ENCODE assay signal across 8 cellular contexts in the genomic region with DNA sequence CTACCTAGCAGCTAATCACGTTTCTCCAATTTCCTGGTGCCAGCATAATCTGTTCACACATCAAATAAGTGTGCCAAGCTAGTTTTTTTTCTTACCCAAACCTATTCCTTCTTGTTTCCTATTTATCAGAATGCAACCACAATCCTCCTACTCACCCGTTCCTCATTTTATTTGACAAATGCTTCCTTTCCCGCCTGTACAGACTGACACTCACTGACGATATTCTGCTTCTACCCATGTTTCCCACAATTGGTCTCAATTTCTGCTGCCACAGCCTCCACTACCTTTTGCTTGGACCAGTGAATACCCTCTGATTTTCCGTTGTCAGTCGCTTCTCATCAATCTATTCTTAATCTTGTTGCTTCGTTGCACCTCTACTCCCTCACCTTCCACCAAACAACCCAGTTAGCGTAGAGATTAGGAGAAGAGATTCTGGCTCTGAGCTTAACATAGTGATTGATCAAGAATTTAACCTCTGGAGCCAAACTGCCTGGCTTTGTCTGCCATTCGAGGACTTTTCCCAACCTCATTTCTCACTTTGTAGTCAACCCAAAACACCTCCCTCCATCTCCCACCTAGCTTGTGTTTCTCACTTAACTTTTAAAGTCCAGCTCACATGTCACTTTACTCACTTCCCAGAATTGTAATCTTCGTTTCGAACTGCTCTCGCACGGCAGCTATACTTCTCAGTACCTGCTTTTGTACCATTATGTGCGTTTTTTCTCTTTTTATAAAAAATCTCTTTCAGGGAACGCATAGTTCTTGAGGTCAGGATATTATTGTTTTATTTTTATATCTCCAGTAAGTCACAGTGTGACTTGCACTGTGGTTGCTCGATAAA. TPM values are rescaled to one million over a fixed set of nuclear protein-coding genes. Genes with fewer than 3 reads are reported as not detected.
DNase-seq lines count a peak whose midpoint lies in the region; ATAC-seq, FAIRE-seq and TF ChIP-seq lines count a peak whose summit lies in the region.

No MANE protein-coding gene starts in this region.

- no peaks in the 10 kb centered on the region for H3K9me1 ChIP-seq in endothelial cell of umbilical vein (replicated peaks; ENCODE audit: control insufficient read depth, extremely low read depth, insufficient read depth, low read length)

- no peak for TF ChIP-seq POLR2A in endothelial cell of umbilical vein (IDR thresholded peaks at IDR 0.05; ENCODE audit: low read depth, low read length)

- no peaks in the 10 kb centered on the region for H3K79me2 ChIP-seq in endothelial cell of umbilical vein (ENCODE audit: control insufficient read depth, insufficient read depth, low read length)

- POLR2A ChIA-PET in endothelial cell of umbilical vein (lab: Charles Lee), result no interaction called here

- H2AFZ ChIP-seq in endothelial cell of umbilical vein (ENCODE audit: low read depth, low read length) (peak overlapping the region; percentile 56), neuron (ENCODE audit: low read depth, low read length) (peak overlapping the region; percentile 95)

- peak overlapping the region; percentile 86; the same call in 1 of the 2 replicates for H3K9ac ChIP-seq in ES-I3 (ENCODE audit: low read depth, low read length)
- peak overlapping the region; percentile 64 for H3K9ac ChIP-seq in SK-N-MC (ENCODE audit: insufficient read length)
- no peak overlapping the region for H3K9ac ChIP-seq in endothelial cell of umbilical vein (replicated peaks; ENCODE audit: extremely low read depth, insufficient read depth, low read length)

- FAIRE-seq in endothelial cell of umbilical vein (lab: Jason Lieb, UNC), result peak; percentile 59

- H3K4me3 ChIP-seq in SK-N-MC (peak overlapping the region; percentile 95), endothelial cell of umbilical vein (replicated peaks in 1 of 3; ENCODE audit: insufficient read depth in 1 of 3, low read depth in 1 of 3, low read length in 3 of 3) (peak overlapping the region; percentile 11 to 94 (median 66)), neuron (ENCODE audit: low read length) (peak overlapping the region; percentile 65)

- H3K27ac ChIP-seq in SK-N-MC, result no peak overlapping the region
- no peak overlapping the region for H3K27ac ChIP-seq in endothelial cell of umbilical vein (ENCODE audit: insufficient read depth, low read depth, low read length)

- no peaks in the 10 kb centered on the region for H4K20me1 ChIP-seq in endothelial cell of umbilical vein (replicated peaks; ENCODE audit: control insufficient read depth, extremely low read depth, insufficient read depth, low read length)

- H3K36me3 ChIP-seq in ES-I3 (ENCODE audit: insufficient read depth, low read length), result no peaks in the 10 kb centered on the region
- H3K36me3 ChIP-seq in SK-N-MC (ENCODE audit: insufficient read depth, low read length), result no peaks in the 10 kb centered on the region
- H3K36me3 ChIP-seq in endothelial cell of umbilical vein (ENCODE audit: control insufficient read depth in 2 of 2, extremely low read depth in 1 of 2, insufficient read depth in 2 of 2, low read length in 2 of 2), result no peaks in the 10 kb centered on the region
- no peaks in the 10 kb centered on the region for H3K36me3 ChIP-seq in neuron (ENCODE audit: insufficient read depth, low read length)

- no TSS peak for BruUV-seq in endothelial cell of umbilical vein (replicated peaks; lab: Mats Ljungman, UMichigan)

- H3K27me3 ChIP-seq in endothelial cell of umbilical vein (ENCODE audit: control insufficient read depth in 2 of 2, insufficient read depth in 2 of 2, low read length in 2 of 2) (peaks cover 19 to 27% of the 10 kb centered on the region in 2 experiments), neuron (ENCODE audit: insufficient read depth, low read length) (no peaks in the 10 kb centered on the region)

- CTCF ChIA-PET in endothelial cell of umbilical vein (lab: Charles Lee), result interaction anchor here (0.6 to 2.8 kb wide), 7 partner anchors 12 to 601 kb away, joined by 3 to 15 read pairs (median 3); no protein-coding TSS in a partner anchor

- ATAC-seq in GM19351 (IDR thresholded peaks at IDR 0.05; ENCODE audit: unreplicated experiment) (peak; percentile 28), HG03354 (IDR thresholded peaks at IDR 0.05; ENCODE audit: poor library complexity, severe bottlenecking, unreplicated experiment) (peak; percentile 29)

- H3K4me1 ChIP-seq in ES-I3 (ENCODE audit: insufficient read depth, low read length), result no peaks in the 10 kb centered on the region
- H3K4me1 ChIP-seq in endothelial cell of umbilical vein (ENCODE audit: control insufficient read depth, extremely low read depth, insufficient read depth, low read length), result peaks cover 7% of the 10 kb centered on the region
- H3K4me1 ChIP-seq in neuron (ENCODE audit: insufficient read depth, low read length), result peaks cover 16% of the 10 kb centered on the region

- H3K9me3 ChIP-seq in ES-I3 (ENCODE audit: control insufficient read depth, insufficient read depth, low read length) (no peaks in the 10 kb centered on the region), SK-N-MC (ENCODE audit: low read depth, low read length) (no peaks in the 10 kb centered on the region), endothelial cell of umbilical vein (replicated peaks; ENCODE audit: control insufficient read depth, insufficient read depth, low read length) (no peaks in the 10 kb centered on the region), neuron (ENCODE audit: low read length) (no peaks in the 10 kb centered on the region)

- DNase-seq in SK-N-MC (ENCODE audit: low read depth, low spot score) (no peak), endothelial cell of umbilical vein (ENCODE audit: low read depth, low spot score) (no peak), islet precursor cell (no peak), HuH-7.5 (ENCODE audit: low spot score) (no peak)

- TF ChIP-seq CTCF in endothelial cell of umbilical vein (IDR thresholded peaks at IDR 0.05; ENCODE audit: extremely low read depth in 1 of 2, insufficient read depth in 1 of 2, low read depth in 1 of 2, low read length in 2 of 2), result no peak

- dilution Hi-C loops in endothelial cell of umbilical vein (cut with MboI; ENCODE audit: extremely low pct_ligation_motif_present, low sequenced_read_pairs), result no loop called here

- peak overlapping the region; percentile 84 for H3K4me2 ChIP-seq in endothelial cell of umbilical vein (ENCODE audit: insufficient read depth, low read length)

- intact Hi-C loops in endothelial cell of umbilical vein (cut with micrococcal nuclease), result loop anchor here (2.0 to 5.0 kb wide), 3 partner anchors 85 to 246 kb away; a partner anchor contains a TSS

TF ChIP-seq in endothelial cell of umbilical vein, 7 proteins besides CTCF, POLR2A, EP300 and RAD21:
- no peak for TF ChIP-seq POLR2AphosphoS5 (IDR thresholded peaks at IDR 0.05; ENCODE audit: insufficient read depth, low read depth, low read length)
- TF ChIP-seq GATA2 (IDR thresholded peaks at IDR 0.05; ENCODE audit: insufficient read depth, insufficient read length, low read depth, low read length), result no peak
- no peak for TF ChIP-seq EZH2 (IDR thresholded peaks at IDR 0.05; ENCODE audit: borderline replicate concordance, low read depth, low read length, severe bottlenecking)
- no peak for TF ChIP-seq MYC (IDR thresholded peaks at IDR 0.05; ENCODE audit: low read depth, low read length)
- no peak for TF ChIP-seq FOS (IDR thresholded peaks at IDR 0.05; ENCODE audit: borderline replicate concordance, insufficient read depth, low read length)
- TF ChIP-seq, protein P1, sequence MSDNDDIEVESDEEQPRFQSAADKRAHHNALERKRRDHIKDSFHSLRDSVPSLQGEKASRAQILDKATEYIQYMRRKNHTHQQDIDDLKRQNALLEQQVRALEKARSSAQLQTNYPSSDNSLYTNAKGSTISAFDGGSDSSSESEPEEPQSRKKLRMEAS (IDR thresholded peaks at IDR 0.05; ENCODE audit: insufficient read depth, insufficient read length), result no peak
- TF ChIP-seq JUN (IDR thresholded peaks at IDR 0.05; ENCODE audit: borderline replicate concordance, insufficient read depth, insufficient read length, low read depth), result no peak

RNA-seq across cellular contexts. Expression of a gene that starts 0.7 kb away (rescaled TPM):
- 6.5 and 7.7 TPM in 2 replicates for total RNA-seq in endothelial cell of umbilical vein
- polyA plus RNA-seq in endothelial cell of umbilical vein, result 3.2 and 4.2 TPM in 2 replicates
- polyA plus RNA-seq in endothelial cell of umbilical vein (2011; cell fraction: cytosol; rRNA removed), result 4.6 and 5.2 TPM in 2 replicates
- polyA plus RNA-seq in endothelial cell of umbilical vein (2011; cell fraction: nucleus; rRNA removed), result 1.4 and 2.9 TPM in 2 replicates
- polyA plus RNA-seq in endothelial cell of umbilical vein (2012), result 3.1 and 5.2 TPM in 2 replicates
- 5.1 and 7.8 TPM in 2 replicates for polyA minus RNA-seq in endothelial cell of umbilical vein
- 25.4 TPM for polyA minus RNA-seq in endothelial cell of umbilical vein (2011; cell fraction: cytosol; rRNA and poly(A)+ RNA removed)
- polyA minus RNA-seq in endothelial cell of umbilical vein (2011; cell fraction: nucleus; rRNA and poly(A)+ RNA removed), result 2.6 and 4.2 TPM in 2 replicates

RNA-seq across cellular contexts. Expression of a gene that starts 31.4 kb away (rescaled TPM):
- not detected in 2 replicates for total RNA-seq in endothelial cell of umbilical vein
- polyA plus RNA-seq in endothelial cell of umbilical vein, result 0.30 TPM in 1 of 2 replicates, not detected in the other
- 0.13 TPM in 1 of 2 replicates, not detected in the other for polyA plus RNA-seq in endothelial cell of umbilical vein (2011; cell fraction: cytosol; rRNA removed)
- polyA plus RNA-seq in endothelial cell of umbilical vein (2011; cell fraction: nucleus; rRNA removed), result 0.64 and 0.72 TPM in 2 replicates
- not detected in 2 replicates for polyA plus RNA-seq in endothelial cell of umbilical vein (2012)
- polyA minus RNA-seq in endothelial cell of umbilical vein, result not detected in 2 replicates
- polyA minus RNA-seq in endothelial cell of umbilical vein (2011; cell fraction: cytosol; rRNA and poly(A)+ RNA removed), result not detected
- polyA minus RNA-seq in endothelial cell of umbilical vein (2011; cell fraction: nucleus; rRNA and poly(A)+ RNA removed), result not detected in 2 replicates
